Comparison of ENCODE assay signal across 9 cellular contexts in the genomic region with DNA sequence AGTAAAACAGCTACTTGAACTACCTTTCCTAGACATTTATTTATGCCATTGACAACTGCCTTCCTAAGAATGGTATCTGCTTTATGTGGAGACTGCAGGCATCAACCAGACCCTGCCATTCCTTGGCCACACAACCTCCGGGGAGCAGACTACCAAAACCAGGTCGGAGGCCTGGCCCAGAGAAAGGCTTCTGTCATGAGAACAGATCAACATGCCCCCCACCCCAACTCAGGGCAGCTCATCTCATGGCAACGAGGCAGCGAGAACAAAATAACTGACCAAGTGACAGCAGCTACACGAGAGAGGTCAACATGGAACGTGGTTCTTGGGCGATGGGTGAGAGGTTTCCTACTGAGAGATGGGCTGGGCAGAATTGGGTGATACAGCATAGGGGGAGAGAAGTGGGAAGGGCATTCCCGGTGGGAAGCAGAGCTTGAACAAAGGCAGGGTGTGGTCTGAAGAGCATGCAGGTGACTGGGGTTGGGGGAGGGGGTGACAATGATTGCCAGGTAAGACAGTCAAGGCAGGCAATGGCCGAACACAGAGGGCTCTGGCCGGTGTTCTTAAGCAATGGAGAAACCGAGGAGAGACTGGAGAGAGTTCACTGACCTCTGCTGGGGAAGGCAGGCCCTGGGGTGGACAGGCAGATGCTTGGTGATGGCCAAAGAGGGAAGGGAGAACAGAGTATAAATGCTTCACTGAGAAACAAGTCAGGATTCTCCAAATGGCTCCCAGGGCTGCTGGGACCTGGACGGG. TPM values are rescaled to one million over a fixed set of nuclear protein-coding genes. Genes with fewer than 3 reads are reported as not detected.
DNase-seq lines count a peak whose midpoint lies in the region; ATAC-seq, FAIRE-seq and TF ChIP-seq lines count a peak whose summit lies in the region.
"Had no signal": no experiment of that assay in that cellular context is flagged by ENCODE, and none has a peak within 500 bp of the region (broad histone marks: within the 10 kb centered on the region; RNA-seq: fewer than 3 reads in every experiment).

No MANE protein-coding gene starts in this region.

- H3K4me3 Mint-ChIP-seq in activated naive CD8-positive, alpha-beta T cell treated with anti-CD3 and anti-CD28 coated beads, Interleukin-2, amount 10 ng/mL, durations not matched to agents 7 days and 5 days: no peak overlapping the region
- no peak overlapping the region for H3K4me3 Mint-ChIP-seq in activated naive CD8-positive, alpha-beta T cell treated with anti-CD3 and anti-CD28 coated beads for 36 hours

- peak overlapping the region; percentile 88 to 90 for H3K27ac ChIP-seq in mucosa of rectum (ENCODE audit: low read depth in 2 of 2, low read length in 2 of 2)
- peak overlapping the region; percentile 71 to 89 (median 80) for H3K27ac ChIP-seq in upper lobe of left lung
- H3K27ac ChIP-seq in dorsolateral prefrontal cortex: peak overlapping the region in 1 of 59 donors; percentile 11

- DNase-seq in activated naive CD8-positive, alpha-beta T cell treated with anti-CD3 and anti-CD28 coated beads, Interleukin-2, amount 10 ng/mL, durations not matched to agents 7 days and 5 days: no peak
- no peak for DNase-seq in activated naive CD8-positive, alpha-beta T cell treated with anti-CD3 and anti-CD28 coated beads for 36 hours
- DNase-seq in upper lobe of left lung (no peak), dorsolateral prefrontal cortex (no peak), HTR-8/SVneo (ENCODE audit: insufficient read length, low spot score) (no peak)
- DNase-seq in stimulated activated naive CD4-positive, alpha-beta T cell treated with Interleukin-2 at 50 U/mL for 16 hours (lab: John Stamatoyannopoulos, UW): no peak

- WGBS in upper lobe of left lung, 2 donors: 76 to 80% methylated on average over 12 of the region's 12 CpGs

- intact Hi-C loops in dorsolateral prefrontal cortex (cut with DNase I): no loop called here

- H3K9me3 ChIP-seq in endocrine pancreas (ENCODE audit: control insufficient read depth, low read length) (no peaks in the 10 kb centered on the region), mucosa of rectum (ENCODE audit: control insufficient read depth in 2 of 2, low read length in 2 of 2) (no peaks in the 10 kb centered on the region), upper lobe of left lung (no peaks in the 10 kb centered on the region)

- peak overlapping the region; percentile 60 for H3K27ac Mint-ChIP-seq in activated naive CD8-positive, alpha-beta T cell treated with anti-CD3 and anti-CD28 coated beads, Interleukin-2, amount 10 ng/mL, durations not matched to agents 7 days and 5 days
- H3K27ac Mint-ChIP-seq in activated naive CD8-positive, alpha-beta T cell treated with anti-CD3 and anti-CD28 coated beads for 36 hours: no peak overlapping the region

- H3K36me3 ChIP-seq in endocrine pancreas (ENCODE audit: control insufficient read depth, insufficient read depth, low read length): no peaks in the 10 kb centered on the region
- peaks cover 5 to 30% of the 10 kb centered on the region in 2 donors for H3K36me3 ChIP-seq in mucosa of rectum (ENCODE audit: control insufficient read depth in 2 of 2, insufficient read depth in 2 of 2, low read length in 2 of 2)
- peaks cover 0 to 28% (median 9%) of the 10 kb centered on the region in 4 donors for H3K36me3 ChIP-seq in upper lobe of left lung

- ATAC-seq in activated naive CD8-positive, alpha-beta T cell treated with anti-CD3 and anti-CD28 coated beads, Interleukin-2, amount 10 ng/mL, durations not matched to agents 7 days and 5 days (ENCODE audit: low read depth): no peak
- no peak for ATAC-seq in upper lobe of left lung (ENCODE audit: low FRiP score in 2 of 2)

- no peaks in the 10 kb centered on the region for H3K27me3 ChIP-seq in endocrine pancreas (ENCODE audit: control insufficient read depth, insufficient read depth, low read length)
- no peaks in the 10 kb centered on the region for H3K27me3 ChIP-seq in mucosa of rectum (ENCODE audit: control insufficient read depth in 2 of 2, insufficient read depth in 2 of 2, low read length in 2 of 2)
- no peaks in the 10 kb centered on the region for H3K27me3 ChIP-seq in upper lobe of left lung
- no peaks in the 10 kb centered on the region for H3K27me3 ChIP-seq in dorsolateral prefrontal cortex

- no peak for FAIRE-seq in HTR-8/SVneo (lab: Jason Lieb, UNC)
- FAIRE-seq: RCC 7860 had no signal

- TF ChIP-seq EP300 in upper lobe of left lung (IDR thresholded peaks at IDR 0.05): no peak

- no peak for TF ChIP-seq POLR2A in upper lobe of left lung (IDR thresholded peaks at IDR 0.05)

- no peak for TF ChIP-seq CTCF in upper lobe of left lung (IDR thresholded peaks at IDR 0.05)
- no peak for TF ChIP-seq CTCF in dorsolateral prefrontal cortex (IDR thresholded peaks at IDR 0.05 in 54 of 56, conservative IDR thresholded peaks at IDR 0.05 in 2 of 56; ENCODE audit: low read depth in 1 of 56, partially characterized antibody in 56 of 56)

- H3K36me3 Mint-ChIP-seq in activated naive CD8-positive, alpha-beta T cell treated with anti-CD3 and anti-CD28 coated beads, Interleukin-2, amount 10 ng/mL, durations not matched to agents 7 days and 5 days: peaks cover 20% of the 10 kb centered on the region
- peaks cover 36% of the 10 kb centered on the region for H3K36me3 Mint-ChIP-seq in activated naive CD8-positive, alpha-beta T cell treated with anti-CD3 and anti-CD28 coated beads for 36 hours

- no peaks in the 10 kb centered on the region for H3K9me3 Mint-ChIP-seq in activated naive CD8-positive, alpha-beta T cell treated with anti-CD3 and anti-CD28 coated beads, Interleukin-2, amount 10 ng/mL, durations not matched to agents 7 days and 5 days
- no peaks in the 10 kb centered on the region for H3K9me3 Mint-ChIP-seq in activated naive CD8-positive, alpha-beta T cell treated with anti-CD3 and anti-CD28 coated beads for 36 hours

- no peaks in the 10 kb centered on the region for H3K27me3 Mint-ChIP-seq in activated naive CD8-positive, alpha-beta T cell treated with anti-CD3 and anti-CD28 coated beads, Interleukin-2, amount 10 ng/mL, durations not matched to agents 7 days and 5 days
- H3K27me3 Mint-ChIP-seq in activated naive CD8-positive, alpha-beta T cell treated with anti-CD3 and anti-CD28 coated beads for 36 hours: no peaks in the 10 kb centered on the region

- H3K9ac ChIP-seq in endocrine pancreas (ENCODE audit: control insufficient read depth, insufficient read depth, low read length) (peak overlapping the region; percentile 11), mucosa of rectum (ENCODE audit: low read depth in 1 of 2, low read length in 2 of 2) (peak overlapping the region; percentile 60 to 68)

- POLR2A ChIA-PET in activated naive CD8-positive, alpha-beta T cell treated with anti-CD3 and anti-CD28 coated beads, Interleukin-2, amount 10 ng/mL, durations not matched to agents 7 days and 5 days (lab: Charles Lee): no interaction called here

- H3K4me1 ChIP-seq in endocrine pancreas (ENCODE audit: control insufficient read depth, insufficient read depth, low read length): peaks cover 12% of the 10 kb centered on the region
- H3K4me1 ChIP-seq in mucosa of rectum (ENCODE audit: control insufficient read depth in 2 of 2, insufficient read depth in 2 of 2, low read length in 2 of 2): peaks cover 62 to 67% of the 10 kb centered on the region in 2 donors
- peaks cover 59 to 91% (median 69%) of the 10 kb centered on the region in 4 donors for H3K4me1 ChIP-seq in upper lobe of left lung

- H3K4me3 ChIP-seq in endocrine pancreas (ENCODE audit: control insufficient read depth, insufficient read depth, low read length) (no peak overlapping the region), mucosa of rectum (ENCODE audit: low read length in 2 of 2) (peak overlapping the region; percentile 44 to 60), upper lobe of left lung (peak overlapping the region in 1 of 4 donors; percentile 8), dorsolateral prefrontal cortex (no peak overlapping the region)

- H3K4me1 Mint-ChIP-seq in activated naive CD8-positive, alpha-beta T cell treated with anti-CD3 and anti-CD28 coated beads, Interleukin-2, amount 10 ng/mL, durations not matched to agents 7 days and 5 days: peaks cover 45% of the 10 kb centered on the region
- peaks cover 51% of the 10 kb centered on the region for H3K4me1 Mint-ChIP-seq in activated naive CD8-positive, alpha-beta T cell treated with anti-CD3 and anti-CD28 coated beads for 36 hours

RNA-seq across cellular contexts. Expression of a gene that starts 33.9 kb away (rescaled TPM):
- total RNA-seq in activated naive CD8-positive, alpha-beta T cell treated with anti-CD3 and anti-CD28 coated beads, Interleukin-2, amount 10 ng/mL, durations not matched to agents 7 days and 5 days: 10 to 100 TPM; 58.6 to 60.0 TPM
- 10 to 100 TPM; 48.8 to 55.4 TPM for total RNA-seq in activated naive CD8-positive, alpha-beta T cell treated with anti-CD3 and anti-CD28 coated beads for 36 hours
- total RNA-seq in upper lobe of left lung: 10 to 100 TPM; 42.3 to 93.2 (median 69.8) TPM
- total RNA-seq in dorsolateral prefrontal cortex: 10 to 100 TPM; 30.9 to 54.9 (median 40.5) TPM

RNA-seq across cellular contexts. Expression of a gene that starts 36.8 kb away (rescaled TPM):
- 100 to 1,000 TPM; 165 to 178 TPM for total RNA-seq in activated naive CD8-positive, alpha-beta T cell treated with anti-CD3 and anti-CD28 coated beads, Interleukin-2, amount 10 ng/mL, durations not matched to agents 7 days and 5 days
- 10 to 100 TPM; 63.1 to 67.4 TPM for total RNA-seq in activated naive CD8-positive, alpha-beta T cell treated with anti-CD3 and anti-CD28 coated beads for 36 hours
- total RNA-seq in upper lobe of left lung (100 to 1,000 TPM in 5 of 6 donors, 10 to 100 TPM in 1; 94.7 to 436 (median 163) TPM), dorsolateral prefrontal cortex (10 to 100 TPM in 112 of 120 experiments, 1 to 10 TPM in 8; 8.2 to 41.7 (median 16.9) TPM)

Comparison
In these comparisons a context has a peak if more than half of its experiments do, and no peak if none do; other contexts are left out.
1. H3K4me3 ChIP-seq: peak in mucosa of rectum (2 of 2); none in endocrine pancreas (single experiment) and dorsolateral prefrontal cortex (0 of 59).